18 cellular contexts compared by ENCODE assay signal in the genomic region with DNA sequence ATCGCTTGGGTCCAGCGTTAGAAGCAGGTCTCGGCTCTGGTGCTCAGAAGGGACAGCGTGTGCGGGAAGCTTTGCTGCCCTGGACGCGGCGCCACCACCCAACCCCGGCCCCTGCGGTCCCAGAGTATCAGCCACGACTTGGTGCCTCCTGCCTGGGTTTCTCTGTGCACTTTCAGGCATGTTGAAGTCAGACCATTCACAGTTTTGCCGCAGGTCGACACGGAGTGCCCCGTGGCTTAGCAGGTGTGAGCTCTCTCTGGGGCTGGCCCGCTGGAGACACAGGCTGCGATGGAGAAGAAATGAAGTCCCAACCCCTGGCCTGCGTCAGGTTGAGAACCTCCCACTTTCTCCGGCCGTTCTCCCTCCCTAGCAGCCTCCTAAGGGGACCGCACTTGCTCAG.
"Had no signal": no experiment of that assay in that cellular context is flagged by ENCODE, and none has a peak within 500 bp of the region (broad histone marks: within the 10 kb centered on the region; RNA-seq: fewer than 3 reads in every experiment).

No MANE protein-coding gene starts in this region.

- H3K36me3 Mint-ChIP-seq: activated naive CD4-positive, alpha-beta T cell treated with anti-CD3 and anti-CD28 coated beads, Interleukin-2, amount 50 U/mL, for 24 hours; mesothelial cell of epicardium; WTC11 had no signal

- H3K27ac ChIP-seq: colonic mucosa, pancreas, SJCRH30, suprapubic skin had no signal

- H3K4me1 ChIP-seq: colonic mucosa, pancreas, SJCRH30, suprapubic skin had no signal

- H3K36me3 ChIP-seq: colonic mucosa, pancreas, SJCRH30, suprapubic skin had no signal

- H3K4me3 ChIP-seq: colonic mucosa, pancreas, SJCRH30, suprapubic skin had no signal

- H3K27me3 ChIP-seq: colonic mucosa had no signal

- DNase-seq: activated CD4-positive, alpha-beta T cell treated with anti-CD3 and anti-CD28 coated beads for 4 hours; activated T-cell treated with anti-CD3 and anti-CD28 coated beads, Interleukin-2, amount 50 U/mL, for 1 hour; amniotic stem cell; colonic mucosa; effector CD8-positive, alpha-beta T cell; foreskin fibroblast; hippocampal formation; kidney glomerular epithelial cell; SJCRH30; stimulated activated CD4-positive, alpha-beta T cell treated with anti-CD3 and anti-CD28 coated beads, Interleukin-4, amount 100 ng/mL, for 24 hours; stimulated activated naive CD8-positive, alpha-beta T cell treated with anti-CD3 and anti-CD28 coated beads, Interleukin-15, Interleukin-2, amounts not matched to agents 100 U/mL and 50 U/mL, for 24 hours; T-helper 17 cell; trophoblast cell had no signal

- H3K4me3 Mint-ChIP-seq: activated naive CD4-positive, alpha-beta T cell treated with anti-CD3 and anti-CD28 coated beads, Interleukin-2, amount 50 U/mL, for 24 hours; mesothelial cell of epicardium; T-helper 17 cell; WTC11 had no signal

- ATAC-seq: pancreas; stimulated activated naive CD8-positive, alpha-beta T cell treated with anti-CD3 and anti-CD28 coated beads, Interleukin-15, Interleukin-2, amounts not matched to agents 100 U/mL and 50 U/mL, for 24 hours; T-helper 17 cell; WTC11 had no signal

- H3K4me1 Mint-ChIP-seq: activated naive CD4-positive, alpha-beta T cell treated with anti-CD3 and anti-CD28 coated beads, Interleukin-2, amount 50 U/mL, for 24 hours; mesothelial cell of epicardium; T-helper 17 cell had no signal

- H3K9me3 Mint-ChIP-seq: activated naive CD4-positive, alpha-beta T cell treated with anti-CD3 and anti-CD28 coated beads, Interleukin-2, amount 50 U/mL, for 24 hours; mesothelial cell of epicardium; WTC11 had no signal

- H3K9me3 ChIP-seq: colonic mucosa, pancreas, SJCRH30, suprapubic skin had no signal

- H3K27ac Mint-ChIP-seq: activated naive CD4-positive, alpha-beta T cell treated with anti-CD3 and anti-CD28 coated beads, Interleukin-2, amount 50 U/mL, for 24 hours; mesothelial cell of epicardium; T-helper 17 cell had no signal
